14 cellular contexts compared by ENCODE assay signal in the genomic region with DNA sequence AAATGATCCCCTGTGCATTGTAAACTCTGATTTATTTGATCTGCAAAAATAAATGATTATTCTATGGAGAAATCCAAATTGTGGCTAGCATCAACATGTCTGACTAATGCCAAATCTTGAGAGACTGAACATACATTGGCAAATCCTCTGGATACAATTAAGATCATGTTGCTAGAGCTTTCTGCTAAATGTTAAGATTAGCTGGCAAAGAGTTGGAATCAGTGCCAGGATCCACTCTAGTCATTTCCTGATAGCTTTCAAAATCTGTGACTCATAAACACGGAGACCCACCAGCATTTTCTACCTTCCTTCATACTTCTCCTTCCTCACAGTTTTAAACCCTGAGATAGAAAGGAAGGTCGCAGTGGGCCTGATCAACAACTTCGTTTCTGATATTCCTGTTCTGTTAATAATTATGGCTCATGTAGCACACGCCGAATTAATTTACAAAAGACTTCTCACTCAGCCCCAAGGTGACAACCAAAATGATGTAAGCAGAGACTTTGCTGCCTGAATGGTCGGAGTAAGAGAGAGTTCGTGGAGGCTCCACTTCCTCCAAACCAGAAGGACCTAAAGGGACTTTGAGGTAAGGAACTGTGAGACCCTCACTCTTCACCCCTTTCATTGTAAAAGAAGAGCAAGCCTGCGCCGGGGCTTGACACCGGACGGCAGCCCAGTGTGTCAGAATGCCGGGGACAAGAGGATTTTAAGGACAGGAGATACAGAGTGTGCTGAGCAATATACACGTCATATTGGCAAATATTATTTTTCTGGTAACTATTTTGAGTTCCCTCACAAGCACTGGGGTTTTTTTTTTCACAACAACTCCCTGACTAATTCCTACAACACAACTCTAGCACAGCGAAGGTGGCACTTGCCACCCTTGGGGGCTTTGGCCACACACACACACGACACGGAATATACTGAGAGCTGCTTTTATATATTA. TPM values are rescaled to one million over a fixed set of nuclear protein-coding genes. Genes with fewer than 3 reads are reported as not detected.
DNase-seq lines count a peak whose midpoint lies in the region; ATAC-seq, FAIRE-seq and TF ChIP-seq lines count a peak whose summit lies in the region.
"Had no signal": no experiment of that assay in that cellular context is flagged by ENCODE, and none has a peak within 500 bp of the region (broad histone marks: within the 10 kb centered on the region; RNA-seq: fewer than 3 reads in every experiment).

No MANE protein-coding gene starts in this region.

- WGBS in lung, 2 donors = 65 to 76% methylated on average over 16 of the region's 16 CpGs
- 68 to 86% (median 77%) methylated on average over 16 of the region's 16 CpGs for WGBS in stomach, 5 donors

- H3K27ac ChIP-seq in lung (ENCODE audit: low read depth in 1 of 2, low read length in 1 of 2) (peak overlapping the region in 1 of 2 donors; percentile 81), stomach (peak overlapping the region in 2 of 5 donors; percentile 14 to 54)
- H3K27ac ChIP-seq: VCaP had no signal

- ATAC-seq in lung (ENCODE audit: insufficient read depth, low FRiP score) = peak; percentile 35
- no peak for ATAC-seq in naive thymus-derived CD8-positive, alpha-beta T cell

- no peaks in the 10 kb centered on the region for H3K9me3 ChIP-seq in lung (ENCODE audit: control insufficient read depth in 2 of 2, insufficient read depth in 1 of 2, low read length in 1 of 2)
- no peaks in the 10 kb centered on the region for H3K9me3 ChIP-seq in stomach

- no peak overlapping the region for H3K27ac Mint-ChIP-seq in naive thymus-derived CD8-positive, alpha-beta T cell
- H3K27ac Mint-ChIP-seq: activated T-cell treated with anti-CD3 and anti-CD28 coated beads, Interleukin-2, amount 50 U/mL, for 24 hours had no signal

- no peak for FAIRE-seq in GM19239 (lab: Jason Lieb, UNC)

- peaks cover 0 to 2% (median 0%) of the 10 kb centered on the region in 4 donors for H3K4me1 Mint-ChIP-seq in naive thymus-derived CD8-positive, alpha-beta T cell
- H3K4me1 Mint-ChIP-seq: naive B cell had no signal

- H3K36me3 Mint-ChIP-seq in naive thymus-derived CD8-positive, alpha-beta T cell = no peaks in the 10 kb centered on the region
- H3K36me3 Mint-ChIP-seq: naive B cell had no signal

- DNase-seq in AG09319 (ENCODE audit: extremely low read depth, low read depth) (peak; percentile 81), LHCN-M2 (ENCODE audit: low read depth) (peak; percentile 77), cardiac fibroblast (ENCODE audit: low read depth in 2 of 2) (peak; percentile 90 to 94), lung (ENCODE audit: low spot score) (peak; percentile 51), stomach (no peak), iPS-NIHi7 (ENCODE audit: extremely low spot score) (no peak), GM19239 (ENCODE audit: insufficient read length, low spot score) (no peak)
- no peak for DNase-seq in naive thymus-derived CD8-positive, alpha-beta T cell
- DNase-seq: activated T-cell treated with anti-CD3 and anti-CD28 coated beads, Interleukin-2, amount 50 U/mL, for 24 hours; Calu3; naive B cell; NCI-H1436 treated with DMSO at 0.1 percent for 48 hours had no signal

- TF ChIP-seq CTCF in AG09319 (IDR thresholded peaks at IDR 0.05; ENCODE audit: low read depth, low read length) = no peak
- no peak for TF ChIP-seq CTCF in cardiac fibroblast (IDR thresholded peaks at IDR 0.05; ENCODE audit: low read depth, low read length)
- TF ChIP-seq CTCF in lung (IDR thresholded peaks at IDR 0.05; ENCODE audit: control extremely low read depth, extremely low read depth) = no peak
- no peak for TF ChIP-seq CTCF in stomach (IDR thresholded peaks at IDR 0.05)

- H3K27me3 Mint-ChIP-seq in naive thymus-derived CD8-positive, alpha-beta T cell = peaks cover 0 to 10% (median 6%) of the 10 kb centered on the region in 5 donors

- H3K36me3 ChIP-seq in lung (ENCODE audit: control insufficient read depth in 2 of 2, insufficient read depth in 2 of 2, low read length in 2 of 2) (no peaks in the 10 kb centered on the region), stomach (peaks cover 0 to 12% (median 0%) of the 10 kb centered on the region in 4 donors)

- intact Hi-C loops in stomach (cut with DNase I; ENCODE audit: low total_unique reads) = no loop called here

- no peak overlapping the region for H3K4me3 Mint-ChIP-seq in naive thymus-derived CD8-positive, alpha-beta T cell
- H3K4me3 Mint-ChIP-seq: activated T-cell treated with anti-CD3 and anti-CD28 coated beads, Interleukin-2, amount 50 U/mL, for 24 hours; central memory CD8-positive, alpha-beta T cell; naive B cell had no signal

- no peaks in the 10 kb centered on the region for H3K27me3 ChIP-seq in lung (ENCODE audit: control insufficient read depth, insufficient read depth)
- H3K27me3 ChIP-seq in stomach = no peaks in the 10 kb centered on the region

- peaks cover 0 to 9% of the 10 kb centered on the region in 2 donors for H3K4me1 ChIP-seq in lung (ENCODE audit: control insufficient read depth in 2 of 2, insufficient read depth in 2 of 2, low read length in 2 of 2)
- peaks cover 0 to 3% (median 0%) of the 10 kb centered on the region in 4 donors for H3K4me1 ChIP-seq in stomach

- no peaks in the 10 kb centered on the region for H3K9me3 Mint-ChIP-seq in naive thymus-derived CD8-positive, alpha-beta T cell
- H3K9me3 Mint-ChIP-seq: activated T-cell treated with anti-CD3 and anti-CD28 coated beads, Interleukin-2, amount 50 U/mL, for 24 hours; central memory CD8-positive, alpha-beta T cell; naive B cell had no signal

- POLR2A ChIA-PET in naive thymus-derived CD8-positive, alpha-beta T cell (lab: Charles Lee) = no interaction called here

- peak overlapping the region in 1 of 2 donors; percentile 8 for H3K4me3 ChIP-seq in cardiac fibroblast (replicated peaks in 1 of 2; ENCODE audit: low read depth in 2 of 2, low read length in 2 of 2)
- no peak overlapping the region for H3K4me3 ChIP-seq in lung
- H3K4me3 ChIP-seq in stomach = no peak overlapping the region

- no peak for TF ChIP-seq EP300 in stomach (IDR thresholded peaks at IDR 0.05)

- no peak for TF ChIP-seq POLR2A in stomach (IDR thresholded peaks at IDR 0.05)

RNA-seq across cellular contexts. Expression of gene SERPINH1, which starts 42.0 kb away (rescaled TPM):
- 419 and 495 TPM in 2 replicates for total RNA-seq in LHCN-M2 (2014; rRNA removed)
- polyA plus RNA-seq in LHCN-M2 (2012) = 383 TPM
- total RNA-seq in lung = 100 to 1,000 TPM; 234 to 585 TPM
- polyA plus RNA-seq in lung = 100 to 1,000 TPM; 112 to 340 TPM
- 100 to 1,000 TPM in 2 of 5 donors, 10 to 100 TPM in 3; 46.6 to 297 (median 81.0) TPM for total RNA-seq in stomach
- 10 to 100 TPM; 15.4 to 46.0 (median 39.0) TPM for polyA plus RNA-seq in stomach
- total RNA-seq in naive thymus-derived CD8-positive, alpha-beta T cell = 10 to 100 TPM; 10.1 to 11.6 TPM
- polyA plus RNA-seq in naive thymus-derived CD8-positive, alpha-beta T cell = 1 to 10 TPM; 1.6 to 4.5 (median 2.8) TPM

Comparison
In these comparisons a context has a peak if more than half of its experiments do, and no peak if none do; other contexts are left out.
1. DNase-seq: peak in AG09319 (single experiment), LHCN-M2 (single experiment), cardiac fibroblast (2 of 2) and lung (single experiment); none in stomach (single experiment), iPS-NIHi7 (single experiment), naive thymus-derived CD8-positive, alpha-beta T cell (0 of 10) and GM19239 (single experiment).